In genomic region chr21:35084869-35085268, GRCh38 we compare ENCODE assay signal across 13 cellular contexts. TPM values are rescaled to one million over a fixed set of nuclear protein-coding genes. Genes with fewer than 3 reads are reported as not detected.
DNase-seq lines count a peak whose midpoint lies in the region; ATAC-seq and TF ChIP-seq lines count a peak whose summit lies in the region.
"Had no signal": no experiment of that assay in that cellular context is flagged by ENCODE, and none has a peak within 500 bp of the region (broad histone marks: within the 10 kb centered on the region; RNA-seq: fewer than 3 reads in every experiment).

No MANE protein-coding gene starts in this region.

- no peaks in the 10 kb centered on the region for H3K27me3 ChIP-seq in GM23248 (replicated peaks; ENCODE audit: insufficient read depth)
- H3K27me3 ChIP-seq in smooth muscle cell (ENCODE audit: low read depth): no peaks in the 10 kb centered on the region
- H3K27me3 ChIP-seq in heart right ventricle: peaks cover 0 to 19% (median 0%) of the 10 kb centered on the region in 7 donors
- H3K27me3 ChIP-seq: right lobe of liver, suprapubic skin had no signal

- no peaks in the 10 kb centered on the region for H3K9me3 ChIP-seq in GM23248 (ENCODE audit: low read depth)
- H3K9me3 ChIP-seq in smooth muscle cell (replicated peaks; ENCODE audit: low read depth): no peaks in the 10 kb centered on the region
- no peaks in the 10 kb centered on the region for H3K9me3 ChIP-seq in heart right ventricle
- H3K9me3 ChIP-seq: right lobe of liver, suprapubic skin had no signal

- intact Hi-C loops in heart right ventricle (cut with DNase I): no loop called here

- 0 to 1% methylated on average over 3 of the region's 3 CpGs for WGBS in GM23248 (ENCODE audit: low coverage in 1 of 2, low lambda C conversion rate in 2 of 2, missing lambda C conversion rate in 2 of 2), 2 experiments
- WGBS in smooth muscle cell (ENCODE audit: low lambda C conversion rate): 17% methylated on average over 3 of the region's 3 CpGs
- 43 to 52% methylated on average over 3 of the region's 3 CpGs for WGBS in heart right ventricle, 2 donors

- in situ Hi-C loops in GM23248 (cut with MboI): no loop called here

- TF ChIP-seq CTCF in fibroblast of pulmonary artery (IDR thresholded peaks at IDR 0.05; ENCODE audit: low read length, missing control alignments): no peak
- no peak for TF ChIP-seq CTCF in smooth muscle cell (IDR thresholded peaks at IDR 0.05; ENCODE audit: borderline replicate concordance, insufficient read depth, poor library complexity, severe bottlenecking)
- no peak for TF ChIP-seq CTCF in heart right ventricle (IDR thresholded peaks at IDR 0.05)

- no peaks in the 10 kb centered on the region for H3K9me2 ChIP-seq in GM23248 (ENCODE audit: insufficient read depth)

- peaks cover 45% of the 10 kb centered on the region for H3K4me1 ChIP-seq in GM23248 (ENCODE audit: insufficient read depth)
- peaks cover 3% of the 10 kb centered on the region for H3K4me1 ChIP-seq in smooth muscle cell (ENCODE audit: low read depth)
- peaks cover 0 to 9% (median 0%) of the 10 kb centered on the region in 9 donors for H3K4me1 ChIP-seq in heart right ventricle
- H3K4me1 ChIP-seq: right lobe of liver, suprapubic skin had no signal

- no peak overlapping the region for H2AFZ ChIP-seq in GM23248
- peak overlapping the region; percentile 35 for H2AFZ ChIP-seq in smooth muscle cell (ENCODE audit: low read depth)

- H3K4me3 ChIP-seq in GM23248 (peak overlapping the region; percentile 20; the same call in 1 of the 2 replicates), fibroblast of pulmonary artery (replicated peaks; ENCODE audit: low read depth, low read length) (no peak overlapping the region), smooth muscle cell (no peak overlapping the region), heart right ventricle (no peak overlapping the region)
- H3K4me3 ChIP-seq: right lobe of liver, suprapubic skin had no signal

- DNase-seq in GM23248: peak; percentile 90
- DNase-seq in fibroblast of pulmonary artery (ENCODE audit: low read depth): peak; percentile 84
- DNase-seq in smooth muscle cell (lab: John Stamatoyannopoulos, UW; ENCODE audit: unreplicated experiment): no peak
- no peak for DNase-seq in heart right ventricle
- no peak for DNase-seq in NCI-H187 treated with DMSO at 0.1 percent for 48 hours (lab: John Stamatoyannopoulos, UW)
- DNase-seq: DMS53, MM.1S, right lobe of liver, Right ventricle myocardium superior had no signal

- H3K27ac ChIP-seq in GM23248: peak overlapping the region; percentile 66
- peak overlapping the region; percentile 89 for H3K27ac ChIP-seq in smooth muscle cell (ENCODE audit: low read depth)
- no peak overlapping the region for H3K27ac ChIP-seq in heart right ventricle
- H3K27ac ChIP-seq: right lobe of liver, suprapubic skin had no signal

- ATAC-seq in SK-N-SH treated with all-trans-retinoic acid at 6 μM for 48 hours (peak; percentile 91), heart right ventricle (no peak), HG02970 (IDR thresholded peaks at IDR 0.05; ENCODE audit: low FRiP score, unreplicated experiment) (no peak), GM21576 (IDR thresholded peaks at IDR 0.05; ENCODE audit: unreplicated experiment) (no peak)
- ATAC-seq: right lobe of liver had no signal

- H3K4me2 ChIP-seq in GM23248 (ENCODE audit: unreplicated experiment) (peak overlapping the region; percentile 45), smooth muscle cell (peak overlapping the region; percentile 58)

- peaks cover 46% of the 10 kb centered on the region for H3F3A ChIP-seq in GM23248 (ENCODE audit: insufficient read depth)
- peaks cover 6% of the 10 kb centered on the region for H3F3A ChIP-seq in smooth muscle cell (ENCODE audit: low read depth)

- no peaks in the 10 kb centered on the region for H3K36me3 ChIP-seq in GM23248 (ENCODE audit: low read depth)
- no peaks in the 10 kb centered on the region for H3K36me3 ChIP-seq in smooth muscle cell (ENCODE audit: low read depth)
- H3K36me3 ChIP-seq in heart right ventricle: no peaks in the 10 kb centered on the region
- H3K36me3 ChIP-seq: right lobe of liver, suprapubic skin had no signal

- H3K79me2 ChIP-seq in GM23248 (ENCODE audit: insufficient read depth): no peaks in the 10 kb centered on the region
- H3K79me2 ChIP-seq in smooth muscle cell (ENCODE audit: low read depth): no peaks in the 10 kb centered on the region

- H4K20me1 ChIP-seq in GM23248 (ENCODE audit: insufficient read depth) (no peaks in the 10 kb centered on the region), smooth muscle cell (ENCODE audit: low read depth) (no peaks in the 10 kb centered on the region)

- H3K9ac ChIP-seq in GM23248 (no peak overlapping the region), smooth muscle cell (ENCODE audit: low read depth) (peak overlapping the region; percentile 35)

TF ChIP-seq in SK-N-SH treated with all-trans-retinoic acid at 6 μM for 48 hours, 23 proteins besides CTCF, POLR2A, EP300 and RAD21:
- TF ChIP-seq ZFP30 (CRISPR knock-in tag; IDR thresholded peaks at IDR 0.05) (no peak), ZNF565 (CRISPR knock-in tag; conservative IDR thresholded peaks at IDR 0.05; ENCODE audit: low read depth) (no peak), ARNTL (CRISPR knock-in tag; IDR thresholded peaks at IDR 0.05; ENCODE audit: borderline replicate concordance, low read depth) (no peak), CSRNP3 (CRISPR knock-in tag; IDR thresholded peaks at IDR 0.05) (no peak), CSDC2 (CRISPR knock-in tag; IDR thresholded peaks at IDR 0.05) (no peak), TOX (CRISPR knock-in tag; IDR thresholded peaks at IDR 0.05; ENCODE audit: borderline replicate concordance) (no peak), POU6F1 (CRISPR knock-in tag; IDR thresholded peaks at IDR 0.05; ENCODE audit: borderline replicate concordance, low read depth) (no peak), ZC3H10 (CRISPR knock-in tag; IDR thresholded peaks at IDR 0.05) (no peak), PPARA (CRISPR knock-in tag; IDR thresholded peaks at IDR 0.05; ENCODE audit: borderline replicate concordance) (no peak), ZNF8 (CRISPR knock-in tag; IDR thresholded peaks at IDR 0.05) (no peak)
- TF ChIP-seq, protein P1, sequence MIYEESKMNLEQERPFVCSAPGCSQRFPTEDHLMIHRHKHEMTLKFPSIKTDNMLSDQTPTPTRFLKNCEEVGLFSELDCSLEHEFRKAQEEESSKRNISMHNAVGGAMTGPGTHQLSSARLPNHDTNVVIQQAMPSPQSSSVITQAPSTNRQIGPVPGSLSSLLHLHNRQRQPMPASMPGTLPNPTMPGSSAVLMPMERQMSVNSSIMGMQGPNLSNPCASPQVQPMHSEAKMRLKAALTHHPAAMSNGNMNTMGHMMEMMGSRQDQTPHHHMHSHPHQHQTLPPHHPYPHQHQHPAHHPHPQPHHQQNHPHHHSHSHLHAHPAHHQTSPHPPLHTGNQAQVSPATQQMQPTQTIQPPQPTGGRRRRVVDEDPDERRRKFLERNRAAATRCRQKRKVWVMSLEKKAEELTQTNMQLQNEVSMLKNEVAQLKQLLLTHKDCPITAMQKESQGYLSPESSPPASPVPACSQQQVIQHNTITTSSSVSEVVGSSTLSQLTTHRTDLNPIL (CRISPR knock-in tag; IDR thresholded peaks at IDR 0.05; ENCODE audit: low read depth): no peak

RNA-seq across cellular contexts. Expression of gene RUNX1, which starts 35.8 kb away (rescaled TPM):
- 32.6 and 35.3 TPM in 2 replicates for total RNA-seq in GM23248 (2014; rRNA removed; shearing (Covaris generic))
- polyA plus RNA-seq in GM23248 (2016; fragmentation: Nextera tagmentation; extraction: Ambion mirVana): 21.3 and 23.1 TPM in 2 replicates
- total RNA-seq in smooth muscle cell: 55.6 and 97.6 TPM in 2 replicates
- 33.4 and 35.1 TPM in 2 replicates for polyA plus RNA-seq in smooth muscle cell
- 10 to 100 TPM in 1 of 10 donors, 1 to 10 TPM in 9; 2.1 to 29.3 (median 4.4) TPM for total RNA-seq in heart right ventricle
- polyA plus RNA-seq in heart right ventricle: under 1 TPM; 0.88 to 0.93 TPM

Comparison
In these comparisons a context has a peak if more than half of its experiments do, and no peak if none do; other contexts are left out.
1. DNase-seq: peak in GM23248 (single experiment) and fibroblast of pulmonary artery (single experiment); none in smooth muscle cell (single experiment), heart right ventricle (0 of 2) and NCI-H187 treated with DMSO at 0.1 percent for 48 hours (single experiment).
2. H3K27ac ChIP-seq: peak in GM23248 (single experiment) and smooth muscle cell (single experiment); none in heart right ventricle (0 of 10).